Comparison of ENCODE assay signal across 12 cellular contexts in the genomic region with DNA sequence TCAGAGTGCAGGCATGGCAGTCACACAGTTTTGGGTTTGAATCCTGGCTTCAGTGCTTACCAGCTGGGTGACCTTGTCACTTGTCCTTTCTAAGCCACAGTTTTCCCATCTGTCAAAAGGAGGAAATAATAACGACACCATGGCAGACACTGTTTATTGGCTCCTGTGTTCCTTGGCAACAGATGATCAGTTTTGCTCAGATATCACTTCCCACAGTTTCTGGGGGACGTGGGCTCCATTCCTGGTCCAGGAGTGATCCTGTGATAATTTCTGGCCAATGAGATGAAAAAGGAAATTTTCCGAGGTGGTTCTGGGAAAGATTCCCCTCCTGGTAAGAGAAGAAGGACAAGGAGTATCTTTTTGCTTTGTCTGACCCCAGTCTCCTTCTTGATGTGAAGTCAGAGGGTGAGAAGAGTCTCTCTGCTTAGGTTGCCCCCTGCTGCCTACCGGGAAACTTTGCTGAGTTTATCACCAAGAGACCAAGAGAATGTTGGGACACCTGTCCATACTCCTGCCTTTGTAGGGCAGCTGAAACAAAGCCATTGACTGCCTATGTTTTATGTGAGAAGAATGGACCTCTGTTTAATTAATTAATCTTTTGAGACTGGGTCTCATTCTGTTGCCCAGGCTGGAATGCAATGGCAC.
DNase-seq lines count a peak whose midpoint lies in the region; ATAC-seq and TF ChIP-seq lines count a peak whose summit lies in the region.
"Had no signal": no experiment of that assay in that cellular context is flagged by ENCODE, and none has a peak within 500 bp of the region (broad histone marks: within the 10 kb centered on the region; RNA-seq: fewer than 3 reads in every experiment).

No MANE protein-coding gene starts in this region.

- no peak overlapping the region for H2AFZ ChIP-seq in DND-41 (ENCODE audit: low read depth, low read length)

- no peak overlapping the region for H3K18ac ChIP-seq in mesendoderm (ENCODE audit: low read length)

- no peak overlapping the region for H2BK15ac ChIP-seq in mesendoderm (replicated peaks; ENCODE audit: low read depth)

- no peaks in the 10 kb centered on the region for H3K36me3 Mint-ChIP-seq in CD4-positive, alpha-beta memory T cell
- no peaks in the 10 kb centered on the region for H3K36me3 Mint-ChIP-seq in activated CD8-positive, alpha-beta T cell treated with anti-CD3 and anti-CD28 coated beads, Interleukin-2, amount 10 ng/mL, durations not matched to agents 7 days and 5 days (ENCODE audit: low read depth)
- H3K36me3 Mint-ChIP-seq: activated naive CD4-positive, alpha-beta T cell treated with anti-CD3 and anti-CD28 coated beads, Interleukin-2, amount 50 U/mL, for 24 hours; memory B cell had no signal

- H3K56ac ChIP-seq in mesendoderm (ENCODE audit: low read length): no peak overlapping the region

- no peak overlapping the region for H3K23ac ChIP-seq in mesendoderm (ENCODE audit: low read length)

- CTCF ChIA-PET in CD4-positive, alpha-beta memory T cell (lab: Charles Lee; ENCODE audit: partially characterized antibody): no interaction called here
- CTCF ChIA-PET in activated CD8-positive, alpha-beta T cell treated with anti-CD3 and anti-CD28 coated beads, Interleukin-2, amount 10 ng/mL, durations not matched to agents 7 days and 5 days (lab: Charles Lee): interaction anchor here (0.7 kb wide), 1 partner anchor 131 kb away, joined by 3 read pairs; no protein-coding TSS in a partner anchor

- peaks cover 0 to 4% (median 0%) of the 10 kb centered on the region in 8 donors for H3K9me3 Mint-ChIP-seq in CD4-positive, alpha-beta memory T cell
- H3K9me3 Mint-ChIP-seq in activated CD8-positive, alpha-beta T cell treated with anti-CD3 and anti-CD28 coated beads, Interleukin-2, amount 10 ng/mL, durations not matched to agents 7 days and 5 days (ENCODE audit: insufficient read depth): no peaks in the 10 kb centered on the region
- H3K9me3 Mint-ChIP-seq: activated CD4-positive, alpha-beta T cell treated with anti-CD3 and anti-CD28 coated beads, Interleukin-2, amount 10 ng/mL, durations not matched to agents 24 days and 14 days; activated naive CD4-positive, alpha-beta T cell treated with anti-CD3 and anti-CD28 coated beads, Interleukin-2, amount 50 U/mL, for 24 hours had no signal

- no peak overlapping the region for H3K27ac ChIP-seq in DND-41 (ENCODE audit: low read length)
- no peak overlapping the region for H3K27ac ChIP-seq in VCaP
- no peak overlapping the region for H3K27ac ChIP-seq in mesendoderm (ENCODE audit: low read depth, low read length)
- no peak overlapping the region for H3K27ac ChIP-seq in CD4-positive, alpha-beta memory T cell (ENCODE audit: low read depth, low read length)
- H3K27ac ChIP-seq: SJCRH30 had no signal

- no peaks in the 10 kb centered on the region for H4K20me1 ChIP-seq in DND-41 (ENCODE audit: insufficient read depth, low read length)

- peaks cover 0 to 5% of the 10 kb centered on the region in 2 donors for H3K27me3 Mint-ChIP-seq in CD4-positive, alpha-beta memory T cell
- peaks cover 3% of the 10 kb centered on the region for H3K27me3 Mint-ChIP-seq in activated CD8-positive, alpha-beta T cell treated with anti-CD3 and anti-CD28 coated beads, Interleukin-2, amount 10 ng/mL, durations not matched to agents 7 days and 5 days (ENCODE audit: low read depth)
- H3K27me3 Mint-ChIP-seq: memory B cell had no signal

- H3K9ac ChIP-seq in DND-41 (ENCODE audit: low read depth, low read length): no peak overlapping the region
- no peak overlapping the region for H3K9ac ChIP-seq in mesendoderm (ENCODE audit: low read length)

- no peaks in the 10 kb centered on the region for H3K79me1 ChIP-seq in mesendoderm (ENCODE audit: low read length)

- no peak overlapping the region for H2BK120ac ChIP-seq in mesendoderm (ENCODE audit: low read depth, low read length)

- H3K36me3 ChIP-seq in DND-41 (ENCODE audit: insufficient read depth, low read length) (no peaks in the 10 kb centered on the region), mesendoderm (ENCODE audit: control insufficient read depth, insufficient read depth, low read length) (no peaks in the 10 kb centered on the region)
- no peaks in the 10 kb centered on the region for H3K36me3 ChIP-seq in CD4-positive, alpha-beta memory T cell (ENCODE audit: insufficient read depth, low read length)
- H3K36me3 ChIP-seq: SJCRH30 had no signal

- H3K4me1 Mint-ChIP-seq in CD4-positive, alpha-beta memory T cell: no peaks in the 10 kb centered on the region
- H3K4me1 Mint-ChIP-seq in activated CD8-positive, alpha-beta T cell treated with anti-CD3 and anti-CD28 coated beads, Interleukin-2, amount 10 ng/mL, durations not matched to agents 7 days and 5 days (ENCODE audit: low read depth): no peaks in the 10 kb centered on the region
- H3K4me1 Mint-ChIP-seq: activated CD4-positive, alpha-beta T cell treated with anti-CD3 and anti-CD28 coated beads, Interleukin-2, amount 10 ng/mL, durations not matched to agents 24 days and 14 days; activated naive CD4-positive, alpha-beta T cell treated with anti-CD3 and anti-CD28 coated beads, Interleukin-2, amount 50 U/mL, for 24 hours; memory B cell had no signal

- H4K5ac ChIP-seq in mesendoderm (ENCODE audit: low read length): no peak overlapping the region

- H3K27me3 ChIP-seq in DND-41 (ENCODE audit: insufficient read depth, low read length, poor library complexity) (no peaks in the 10 kb centered on the region), mesendoderm (ENCODE audit: insufficient read depth, low read length, poor library complexity) (no peaks in the 10 kb centered on the region)
- no peaks in the 10 kb centered on the region for H3K27me3 ChIP-seq in CD4-positive, alpha-beta memory T cell (ENCODE audit: insufficient read depth, low read length)

- no peak overlapping the region for H3K4me3 Mint-ChIP-seq in CD4-positive, alpha-beta memory T cell
- no peak overlapping the region for H3K4me3 Mint-ChIP-seq in activated CD8-positive, alpha-beta T cell treated with anti-CD3 and anti-CD28 coated beads, Interleukin-2, amount 10 ng/mL, durations not matched to agents 7 days and 5 days
- H3K4me3 Mint-ChIP-seq: activated CD4-positive, alpha-beta T cell treated with anti-CD3 and anti-CD28 coated beads, Interleukin-2, amount 10 ng/mL, durations not matched to agents 24 days and 14 days; activated naive CD4-positive, alpha-beta T cell treated with anti-CD3 and anti-CD28 coated beads, Interleukin-2, amount 50 U/mL, for 24 hours; memory B cell had no signal

- no peak overlapping the region for H3K4ac ChIP-seq in mesendoderm (ENCODE audit: low read depth, low read length)

- WGBS in mesendoderm (ENCODE audit: extremely low coverage, insufficient coverage, low lambda C conversion rate): no CpG with 5 or more reads among the region's 4 CpGs

- 0 out of 3 replicates have a peak, but pooled peaks have one; percentile 58 for ATAC-seq in DND-41 (ENCODE audit: insufficient read depth, low read depth)
- ATAC-seq in GM21717 (IDR thresholded peaks at IDR 0.05; ENCODE audit: unreplicated experiment): no peak
- ATAC-seq in activated CD8-positive, alpha-beta T cell treated with anti-CD3 and anti-CD28 coated beads, Interleukin-2, amount 10 ng/mL, durations not matched to agents 7 days and 5 days: no peak

- H2AK5ac ChIP-seq in mesendoderm (ENCODE audit: low read length): no peak overlapping the region

- no peak overlapping the region for H3K27ac Mint-ChIP-seq in CD4-positive, alpha-beta memory T cell
- H3K27ac Mint-ChIP-seq in activated CD8-positive, alpha-beta T cell treated with anti-CD3 and anti-CD28 coated beads, Interleukin-2, amount 10 ng/mL, durations not matched to agents 7 days and 5 days: no peak overlapping the region
- H3K27ac Mint-ChIP-seq: activated CD4-positive, alpha-beta T cell treated with anti-CD3 and anti-CD28 coated beads, Interleukin-2, amount 10 ng/mL, durations not matched to agents 24 days and 14 days; activated naive CD4-positive, alpha-beta T cell treated with anti-CD3 and anti-CD28 coated beads, Interleukin-2, amount 50 U/mL, for 24 hours; memory B cell had no signal

- H3K4me1 ChIP-seq in DND-41 (ENCODE audit: insufficient read depth, low read length) (no peaks in the 10 kb centered on the region), mesendoderm (ENCODE audit: control insufficient read depth, low read depth, low read length) (no peaks in the 10 kb centered on the region)
- H3K4me1 ChIP-seq in CD4-positive, alpha-beta memory T cell (ENCODE audit: insufficient read depth, low read length): no peaks in the 10 kb centered on the region
- H3K4me1 ChIP-seq: SJCRH30 had no signal

- H3K79me2 ChIP-seq in DND-41 (ENCODE audit: insufficient read depth, low read length) (no peaks in the 10 kb centered on the region), mesendoderm (ENCODE audit: control insufficient read depth, insufficient read depth, low read length) (no peaks in the 10 kb centered on the region)

- intact Hi-C loops in CD4-positive, alpha-beta memory T cell (cut with micrococcal nuclease): no loop called here

- no peak overlapping the region for H4K8ac ChIP-seq in mesendoderm (ENCODE audit: low read depth, low read length)

- DNase-seq in DND-41 (peak; percentile 23), KBM-7 (peak; percentile 49), mesendoderm (peak; percentile 51), COR-L47 (lab: John Stamatoyannopoulos, UW) (no peak)
- no peak for DNase-seq in CD4-positive, alpha-beta memory T cell
- DNase-seq in activated CD8-positive, alpha-beta T cell treated with anti-CD3 and anti-CD28 coated beads, Interleukin-2, amount 10 ng/mL, durations not matched to agents 7 days and 5 days: no peak
- DNase-seq: activated CD4-positive, alpha-beta T cell treated with anti-CD3 and anti-CD28 coated beads, Interleukin-2, amount 10 ng/mL, durations not matched to agents 24 days and 14 days had no signal

- H3K4me3 ChIP-seq in DND-41 (ENCODE audit: low read depth in 1 of 2, low read length in 2 of 2) (no peak overlapping the region), mesendoderm (ENCODE audit: low read length) (no peak overlapping the region)
- no peak overlapping the region for H3K4me3 ChIP-seq in CD4-positive, alpha-beta memory T cell (ENCODE audit: low read length in 2 of 2)
- H3K4me3 ChIP-seq: SJCRH30 had no signal

- no peak overlapping the region for H2BK5ac ChIP-seq in mesendoderm (ENCODE audit: low read length)

- H3K4me2 ChIP-seq in DND-41 (ENCODE audit: insufficient read depth, low read length) (no peak overlapping the region), mesendoderm (ENCODE audit: low read length) (no peak overlapping the region)

- POLR2A ChIA-PET in CD4-positive, alpha-beta memory T cell (lab: Charles Lee; ENCODE audit: partially characterized antibody): no interaction called here
- POLR2A ChIA-PET in activated CD8-positive, alpha-beta T cell treated with anti-CD3 and anti-CD28 coated beads, Interleukin-2, amount 10 ng/mL, durations not matched to agents 7 days and 5 days (lab: Charles Lee): no interaction called here

- TF ChIP-seq CTCF in DND-41 (IDR thresholded peaks at IDR 0.05; ENCODE audit: borderline replicate concordance, extremely low read depth, low read length, poor library complexity, severe bottlenecking) (peak; percentile 40), VCaP (conservative IDR thresholded peaks at IDR 0.05) (peak; percentile 59)

- no peaks in the 10 kb centered on the region for H3K9me3 ChIP-seq in DND-41 (ENCODE audit: insufficient read depth, low read length, severe bottlenecking)
- H3K9me3 ChIP-seq in CD4-positive, alpha-beta memory T cell (ENCODE audit: control insufficient read depth in 1 of 2, low read length in 2 of 2): no peaks in the 10 kb centered on the region
- H3K9me3 ChIP-seq: SJCRH30 had no signal

- in situ Hi-C loops in KBM-7 (cut with MboI; ENCODE audit: low pct_unique_long_range_greater_than_20kb, low sequenced_read_pairs): no loop called here

Comparison
In these comparisons a context has a peak if more than half of its experiments do, and no peak if none do; other contexts are left out.
1. DNase-seq: peak in DND-41 (single experiment), KBM-7 (single experiment) and mesendoderm (single experiment); none in CD4-positive, alpha-beta memory T cell (0 of 5), activated CD8-positive, alpha-beta T cell treated with anti-CD3 and anti-CD28 coated beads, Interleukin-2, amount 10 ng/mL, durations not matched to agents 7 days and 5 days (single experiment) and COR-L47 (single experiment).